In the genomic region with DNA sequence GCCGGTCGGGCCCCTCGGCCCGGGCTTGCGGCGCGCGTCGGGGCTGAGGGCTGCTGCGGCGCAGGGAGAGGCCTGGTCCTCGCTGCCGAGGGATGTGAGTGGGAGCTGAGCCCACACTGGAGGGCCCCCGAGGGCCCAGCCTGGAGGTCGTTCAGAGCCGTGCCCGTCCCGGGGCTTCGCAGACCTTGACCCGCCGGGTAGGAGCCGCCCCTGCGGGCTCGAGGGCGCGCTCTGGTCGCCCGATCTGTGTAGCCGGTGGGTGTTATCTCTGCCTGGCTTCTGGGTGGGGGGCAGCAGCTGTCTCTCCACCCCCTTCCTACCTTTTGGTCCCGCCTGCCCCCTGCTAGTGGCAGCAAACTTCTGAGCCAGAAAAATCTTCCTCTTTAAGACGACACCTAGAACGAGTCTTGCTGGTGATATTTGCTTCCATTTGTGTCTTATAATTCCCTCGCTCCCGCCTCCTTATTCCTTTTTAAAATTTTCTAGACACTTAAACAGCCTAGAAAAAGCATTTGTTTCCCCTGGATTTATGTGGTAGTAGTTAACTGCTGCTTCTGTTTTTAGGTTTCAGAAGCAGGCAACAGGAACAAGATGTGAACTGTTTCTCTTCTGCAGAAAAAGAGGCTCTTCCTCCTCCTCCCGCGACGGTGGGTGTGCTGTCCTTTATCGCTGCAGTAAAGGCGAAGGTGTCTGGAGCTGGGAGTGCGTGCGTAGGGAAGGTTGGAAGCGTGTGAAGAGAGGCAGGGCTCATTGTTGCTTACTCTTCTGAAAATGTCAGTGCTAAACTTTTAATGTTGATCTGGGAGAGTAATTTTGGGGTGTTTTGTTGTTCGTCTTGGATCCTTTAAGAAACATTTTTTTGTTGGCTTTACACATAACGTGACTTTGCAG, we compare ENCODE assay signal across 1 cellular context.
TF ChIP-seq lines count a peak whose summit lies in the region.

No MANE protein-coding gene starts in this region.

TF ChIP-seq in GM23338, 12 proteins besides CTCF, POLR2A, EP300 and RAD21 (continued from another document):
- TF ChIP-seq, protein P1, sequence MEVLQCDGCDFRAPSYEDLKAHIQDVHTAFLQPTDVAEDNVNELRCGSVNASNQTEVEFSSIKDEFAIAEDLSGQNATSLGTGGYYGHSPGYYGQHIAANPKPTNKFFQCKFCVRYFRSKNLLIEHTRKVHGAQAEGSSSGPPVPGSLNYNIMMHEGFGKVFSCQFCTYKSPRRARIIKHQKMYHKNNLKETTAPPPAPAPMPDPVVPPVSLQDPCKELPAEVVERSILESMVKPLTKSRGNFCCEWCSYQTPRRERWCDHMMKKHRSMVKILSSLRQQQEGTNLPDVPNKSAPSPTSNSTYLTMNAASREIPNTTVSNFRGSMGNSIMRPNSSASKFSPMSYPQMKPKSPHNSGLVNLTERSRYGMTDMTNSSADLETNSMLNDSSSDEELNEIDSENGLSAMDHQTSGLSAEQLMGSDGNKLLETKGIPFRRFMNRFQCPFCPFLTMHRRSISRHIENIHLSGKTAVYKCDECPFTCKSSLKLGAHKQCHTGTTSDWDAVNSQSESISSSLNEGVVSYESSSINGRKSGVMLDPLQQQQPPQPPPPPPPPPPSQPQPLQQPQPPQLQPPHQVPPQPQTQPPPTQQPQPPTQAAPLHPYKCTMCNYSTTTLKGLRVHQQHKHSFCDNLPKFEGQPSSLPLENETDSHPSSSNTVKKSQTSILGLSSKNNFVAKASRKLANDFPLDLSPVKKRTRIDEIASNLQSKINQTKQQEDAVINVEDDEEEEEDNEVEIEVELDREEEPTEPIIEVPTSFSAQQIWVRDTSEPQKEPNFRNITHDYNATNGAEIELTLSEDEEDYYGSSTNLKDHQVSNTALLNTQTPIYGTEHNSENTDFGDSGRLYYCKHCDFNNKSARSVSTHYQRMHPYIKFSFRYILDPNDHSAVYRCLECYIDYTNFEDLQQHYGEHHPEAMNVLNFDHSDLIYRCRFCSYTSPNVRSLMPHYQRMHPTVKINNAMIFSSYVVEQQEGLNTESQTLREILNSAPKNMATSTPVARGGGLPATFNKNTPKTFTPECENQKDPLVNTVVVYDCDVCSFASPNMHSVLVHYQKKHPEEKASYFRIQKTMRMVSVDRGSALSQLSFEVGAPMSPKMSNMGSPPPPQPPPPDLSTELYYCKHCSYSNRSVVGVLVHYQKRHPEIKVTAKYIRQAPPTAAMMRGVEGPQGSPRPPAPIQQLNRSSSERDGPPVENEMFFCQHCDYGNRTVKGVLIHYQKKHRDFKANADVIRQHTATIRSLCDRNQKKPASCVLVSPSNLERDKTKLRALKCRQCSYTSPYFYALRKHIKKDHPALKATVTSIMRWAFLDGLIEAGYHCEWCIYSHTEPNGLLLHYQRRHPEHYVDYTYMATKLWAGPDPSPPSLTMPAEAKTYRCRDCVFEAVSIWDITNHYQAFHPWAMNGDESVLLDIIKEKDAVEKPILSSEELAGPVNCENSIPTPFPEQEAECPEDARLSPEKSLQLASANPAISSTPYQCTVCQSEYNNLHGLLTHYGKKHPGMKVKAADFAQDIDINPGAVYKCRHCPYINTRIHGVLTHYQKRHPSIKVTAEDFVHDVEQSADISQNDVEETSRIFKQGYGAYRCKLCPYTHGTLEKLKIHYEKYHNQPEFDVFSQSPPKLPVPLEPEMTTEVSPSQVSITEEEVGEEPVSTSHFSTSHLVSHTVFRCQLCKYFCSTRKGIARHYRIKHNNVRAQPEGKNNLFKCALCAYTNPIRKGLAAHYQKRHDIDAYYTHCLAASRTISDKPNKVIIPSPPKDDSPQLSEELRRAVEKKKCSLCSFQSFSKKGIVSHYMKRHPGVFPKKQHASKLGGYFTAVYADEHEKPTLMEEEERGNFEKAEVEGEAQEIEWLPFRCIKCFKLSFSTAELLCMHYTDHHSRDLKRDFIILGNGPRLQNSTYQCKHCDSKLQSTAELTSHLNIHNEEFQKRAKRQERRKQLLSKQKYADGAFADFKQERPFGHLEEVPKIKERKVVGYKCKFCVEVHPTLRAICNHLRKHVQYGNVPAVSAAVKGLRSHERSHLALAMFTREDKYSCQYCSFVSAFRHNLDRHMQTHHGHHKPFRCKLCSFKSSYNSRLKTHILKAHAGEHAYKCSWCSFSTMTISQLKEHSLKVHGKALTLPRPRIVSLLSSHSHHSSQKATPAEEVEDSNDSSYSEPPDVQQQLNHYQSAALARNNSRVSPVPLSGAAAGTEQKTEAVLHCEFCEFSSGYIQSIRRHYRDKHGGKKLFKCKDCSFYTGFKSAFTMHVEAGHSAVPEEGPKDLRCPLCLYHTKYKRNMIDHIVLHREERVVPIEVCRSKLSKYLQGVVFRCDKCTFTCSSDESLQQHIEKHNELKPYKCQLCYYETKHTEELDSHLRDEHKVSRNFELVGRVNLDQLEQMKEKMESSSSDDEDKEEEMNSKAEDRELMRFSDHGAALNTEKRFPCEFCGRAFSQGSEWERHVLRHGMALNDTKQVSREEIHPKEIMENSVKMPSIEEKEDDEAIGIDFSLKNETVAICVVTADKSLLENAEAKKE (CRISPR knock-in tag; IDR thresholded peaks at IDR 0.05): no peak
- TF ChIP-seq EZH2 (IDR thresholded peaks at IDR 0.05; ENCODE audit: low read depth, unreplicated experiment): no peak
- no peak for TF ChIP-seq EZH2phosphoT487 (IDR thresholded peaks at IDR 0.05; ENCODE audit: unreplicated experiment)
- no peak for TF ChIP-seq CREB1 (CRISPR knock-in tag; IDR thresholded peaks at IDR 0.05; ENCODE audit: low read depth)
- TF ChIP-seq, protein P2, sequence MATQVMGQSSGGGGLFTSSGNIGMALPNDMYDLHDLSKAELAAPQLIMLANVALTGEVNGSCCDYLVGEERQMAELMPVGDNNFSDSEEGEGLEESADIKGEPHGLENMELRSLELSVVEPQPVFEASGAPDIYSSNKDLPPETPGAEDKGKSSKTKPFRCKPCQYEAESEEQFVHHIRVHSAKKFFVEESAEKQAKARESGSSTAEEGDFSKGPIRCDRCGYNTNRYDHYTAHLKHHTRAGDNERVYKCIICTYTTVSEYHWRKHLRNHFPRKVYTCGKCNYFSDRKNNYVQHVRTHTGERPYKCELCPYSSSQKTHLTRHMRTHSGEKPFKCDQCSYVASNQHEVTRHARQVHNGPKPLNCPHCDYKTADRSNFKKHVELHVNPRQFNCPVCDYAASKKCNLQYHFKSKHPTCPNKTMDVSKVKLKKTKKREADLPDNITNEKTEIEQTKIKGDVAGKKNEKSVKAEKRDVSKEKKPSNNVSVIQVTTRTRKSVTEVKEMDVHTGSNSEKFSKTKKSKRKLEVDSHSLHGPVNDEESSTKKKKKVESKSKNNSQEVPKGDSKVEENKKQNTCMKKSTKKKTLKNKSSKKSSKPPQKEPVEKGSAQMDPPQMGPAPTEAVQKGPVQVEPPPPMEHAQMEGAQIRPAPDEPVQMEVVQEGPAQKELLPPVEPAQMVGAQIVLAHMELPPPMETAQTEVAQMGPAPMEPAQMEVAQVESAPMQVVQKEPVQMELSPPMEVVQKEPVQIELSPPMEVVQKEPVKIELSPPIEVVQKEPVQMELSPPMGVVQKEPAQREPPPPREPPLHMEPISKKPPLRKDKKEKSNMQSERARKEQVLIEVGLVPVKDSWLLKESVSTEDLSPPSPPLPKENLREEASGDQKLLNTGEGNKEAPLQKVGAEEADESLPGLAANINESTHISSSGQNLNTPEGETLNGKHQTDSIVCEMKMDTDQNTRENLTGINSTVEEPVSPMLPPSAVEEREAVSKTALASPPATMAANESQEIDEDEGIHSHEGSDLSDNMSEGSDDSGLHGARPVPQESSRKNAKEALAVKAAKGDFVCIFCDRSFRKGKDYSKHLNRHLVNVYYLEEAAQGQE (IDR thresholded peaks at IDR 0.05; ENCODE audit: unreplicated experiment): no peak
- TF ChIP-seq ZNF114 (CRISPR knock-in tag; IDR thresholded peaks at IDR 0.05): no peak
- no peak for TF ChIP-seq STAT1 (IDR thresholded peaks at IDR 0.05; ENCODE audit: unreplicated experiment)
- TF ChIP-seq POLR2AphosphoS5 (IDR thresholded peaks at IDR 0.05; ENCODE audit: low read depth): no peak
- TF ChIP-seq NANOG (IDR thresholded peaks at IDR 0.05; ENCODE audit: borderline replicate concordance): no peak
- TF ChIP-seq, protein P3, sequence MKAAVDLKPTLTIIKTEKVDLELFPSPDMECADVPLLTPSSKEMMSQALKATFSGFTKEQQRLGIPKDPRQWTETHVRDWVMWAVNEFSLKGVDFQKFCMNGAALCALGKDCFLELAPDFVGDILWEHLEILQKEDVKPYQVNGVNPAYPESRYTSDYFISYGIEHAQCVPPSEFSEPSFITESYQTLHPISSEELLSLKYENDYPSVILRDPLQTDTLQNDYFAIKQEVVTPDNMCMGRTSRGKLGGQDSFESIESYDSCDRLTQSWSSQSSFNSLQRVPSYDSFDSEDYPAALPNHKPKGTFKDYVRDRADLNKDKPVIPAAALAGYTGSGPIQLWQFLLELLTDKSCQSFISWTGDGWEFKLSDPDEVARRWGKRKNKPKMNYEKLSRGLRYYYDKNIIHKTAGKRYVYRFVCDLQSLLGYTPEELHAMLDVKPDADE (IDR thresholded peaks at IDR 0.05): no peak
- TF ChIP-seq ZNF331 (CRISPR knock-in tag; IDR thresholded peaks at IDR 0.05; ENCODE audit: low read depth): no peak
